Comparison of ENCODE assay signal across 21 cellular contexts in the genomic region with DNA sequence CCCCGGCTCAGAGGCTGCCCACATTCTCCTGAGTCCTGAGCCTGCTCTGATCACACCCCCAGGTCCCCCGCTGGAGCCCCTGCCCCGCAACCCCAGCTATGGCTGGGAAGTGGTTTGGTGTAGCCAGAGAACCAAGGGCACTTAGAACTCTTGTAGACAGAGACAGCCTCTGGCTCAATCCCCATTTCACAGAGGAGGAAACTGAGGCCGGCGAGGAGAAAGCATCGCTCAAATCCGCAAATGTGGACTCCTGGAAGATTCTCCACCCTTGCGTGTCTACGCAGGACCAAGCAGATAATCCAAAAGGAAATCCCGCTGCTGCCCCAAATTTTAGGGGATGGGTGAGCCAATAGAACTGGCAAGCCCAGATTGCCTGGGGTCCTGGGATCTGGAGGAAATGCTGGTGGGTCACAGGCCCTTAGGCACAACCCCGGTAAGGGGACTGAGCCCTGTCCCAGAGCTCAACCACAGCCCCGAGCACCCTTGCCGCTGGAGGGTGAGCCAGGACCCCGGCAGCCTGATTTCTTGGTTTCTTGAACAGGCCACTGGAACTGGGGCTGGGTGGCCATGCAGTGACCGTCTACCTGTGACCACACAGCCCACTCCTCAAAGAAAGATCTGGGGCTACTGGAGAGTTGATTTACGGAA.
DNase-seq lines count a peak whose midpoint lies in the region; ATAC-seq and TF ChIP-seq lines count a peak whose summit lies in the region.
"Had no signal": no experiment of that assay in that cellular context is flagged by ENCODE, and none has a peak within 500 bp of the region (broad histone marks: within the 10 kb centered on the region; RNA-seq: fewer than 3 reads in every experiment).

No MANE protein-coding gene starts in this region.

- peak; percentile 17 to 57 for DNase-seq in left lung
- peak; percentile 72 for DNase-seq in posterior vena cava (ENCODE audit: low spot score)
- DNase-seq in body of pancreas, result no peak
- DNase-seq in cerebellar nuclear complex (lab: John Stamatoyannopoulos, UW), result no peak
- no peak for DNase-seq in iPS-NIHi11 (ENCODE audit: low spot score)
- DNase-seq: Caco-2; CD4-positive, alpha-beta memory T cell; DMS 273 treated with DMSO at 0.1 percent for 48 hours; KG1; NCI-H1092 treated with DMSO at 0.1 percent for 48 hours; NCI-H1694; NCI-H2081; NCI-H2171; NCI-H345; NCI-H524; NCI-H774; OCI-M1 had no signal

- TF ChIP-seq CTCF in left lung (IDR thresholded peaks at IDR 0.05) (no peak), body of pancreas (IDR thresholded peaks at IDR 0.05) (no peak)

- H3K36me3 ChIP-seq in BLaER1 (no peaks in the 10 kb centered on the region), left lung (no peaks in the 10 kb centered on the region), body of pancreas (replicated peaks in 1 of 2; ENCODE audit: insufficient read depth in 1 of 2, low read depth in 2 of 2) (no peaks in the 10 kb centered on the region)
- H3K36me3 ChIP-seq in BLaER1 treated with 17β-estradiol and CSF1 and Interleukin-3, amounts not matched to agents 10 nM and 100 nM, result no peaks in the 10 kb centered on the region

- 67 to 90% methylated on average over 9 to 15 of the region's 16 CpGs for WGBS in body of pancreas, 2 donors

- H3K9me3 ChIP-seq in BLaER1 (no peaks in the 10 kb centered on the region), left lung (no peaks in the 10 kb centered on the region), body of pancreas (no peaks in the 10 kb centered on the region)
- H3K9me3 ChIP-seq in BLaER1 treated with 17β-estradiol and CSF1 and Interleukin-3, amounts not matched to agents 10 nM and 100 nM (replicated peaks in 1 of 11), result no peaks in the 10 kb centered on the region
- H3K9me3 ChIP-seq: Caco-2 had no signal

- H3K27me3 ChIP-seq in BLaER1 (no peaks in the 10 kb centered on the region), left lung (peaks cover 0 to 18% of the 10 kb centered on the region in 2 donors), body of pancreas (peaks cover 0 to 8% of the 10 kb centered on the region in 2 donors)
- peaks cover 0 to 30% (median 0%) of the 10 kb centered on the region in 11 experiments; a peak in 4 of 22 replicates for H3K27me3 ChIP-seq in BLaER1 treated with 17β-estradiol and CSF1 and Interleukin-3, amounts not matched to agents 10 nM and 100 nM

- peak overlapping the region; percentile 80 for H3K4me2 ChIP-seq in BLaER1
- peak overlapping the region in 8 of 11 experiments; percentile 23 to 95 (median 58); a peak in 15 of 22 replicates for H3K4me2 ChIP-seq in BLaER1 treated with 17β-estradiol and CSF1 and Interleukin-3, amounts not matched to agents 10 nM and 100 nM
- H3K4me2 ChIP-seq: GM23338 had no signal

- H3K4me1 ChIP-seq in BLaER1 (peaks cover 79% of the 10 kb centered on the region), left lung (no peaks in the 10 kb centered on the region), body of pancreas (no peaks in the 10 kb centered on the region)
- peaks cover 11 to 77% (median 66%) of the 10 kb centered on the region in 10 experiments for H3K4me1 ChIP-seq in BLaER1 treated with 17β-estradiol and CSF1 and Interleukin-3, amounts not matched to agents 10 nM and 100 nM
- H3K4me1 ChIP-seq: Caco-2 had no signal

- H3K9ac ChIP-seq in BLaER1, result peak overlapping the region; percentile 35; the same call in 1 of the 2 replicates
- peak overlapping the region in 3 of 11 experiments; percentile 3 to 11 (median 9); a peak in 2 of 22 replicates for H3K9ac ChIP-seq in BLaER1 treated with 17β-estradiol and CSF1 and Interleukin-3, amounts not matched to agents 10 nM and 100 nM

- H3K27ac ChIP-seq in BLaER1 (peak overlapping the region; percentile 27; the same call in 1 of the 2 replicates), left lung (no peak overlapping the region), body of pancreas (no peak overlapping the region)
- H3K27ac ChIP-seq in BLaER1 treated with 17β-estradiol and CSF1 and Interleukin-3, amounts not matched to agents 10 nM and 100 nM, result no peak overlapping the region

- H4K20me1 ChIP-seq in BLaER1, result no peaks in the 10 kb centered on the region
- peaks cover 0 to 8% (median 0%) of the 10 kb centered on the region in 11 experiments; a peak in 1 of 22 replicates for H4K20me1 ChIP-seq in BLaER1 treated with 17β-estradiol and CSF1 and Interleukin-3, amounts not matched to agents 10 nM and 100 nM

- H3K4me3 ChIP-seq in BLaER1 (no peak overlapping the region), left lung (no peak overlapping the region), body of pancreas (no peak overlapping the region)
- H3K4me3 ChIP-seq in BLaER1 treated with 17β-estradiol and CSF1 and Interleukin-3, amounts not matched to agents 10 nM and 100 nM, result no peak overlapping the region
- H3K4me3 ChIP-seq: GM23338 had no signal

- ATAC-seq in left lung, result no peak
- no peak for ATAC-seq in body of pancreas
- ATAC-seq: HCT116 had no signal

- intact Hi-C loops in left lung (cut with DNase I) (no loop called here), posterior vena cava (cut with DNase I) (no loop called here), body of pancreas (cut with DNase I) (no loop called here)

- TF ChIP-seq POLR2A in body of pancreas (IDR thresholded peaks at IDR 0.05), result no peak

Comparison
In these comparisons a context has a peak if more than half of its experiments do, and no peak if none do; other contexts are left out.
1. DNase-seq: peak in left lung (2 of 2) and posterior vena cava (single experiment); none in body of pancreas (0 of 4), cerebellar nuclear complex (0 of 2) and iPS-NIHi11 (single experiment).